ENCODE assay signal across 7 cellular contexts in genomic region chrX:153604666-153605380, GRCh38. TPM values are rescaled to one million over a fixed set of nuclear protein-coding genes. Genes with fewer than 3 reads are reported as not detected.
"Had no signal": no experiment of that assay in that cellular context is flagged by ENCODE, and none has a peak within 500 bp of the region (broad histone marks: within the 10 kb centered on the region; RNA-seq: fewer than 3 reads in every experiment).

No MANE protein-coding gene starts in this region.

RNA-seq across cellular contexts. Expression of gene DUSP9, which starts 42.2 kb away (rescaled TPM):
- total RNA-seq: left colon, mononuclear cell, natural killer cell, right atrium auricular region, skeletal muscle tissue, thyroid gland, transverse colon had no signal
